ENCODE assay signal across 26 cellular contexts in genomic region chr2:28234807-28235206, GRCh38.
"Had no signal": no experiment of that assay in that cellular context is flagged by ENCODE, and none has a peak within 500 bp of the region (broad histone marks: within the 10 kb centered on the region; RNA-seq: fewer than 3 reads in every experiment).

No MANE protein-coding gene starts in this region.

- H3K27ac ChIP-seq: dorsolateral prefrontal cortex, epithelial cell of prostate, gastrocnemius medialis, left lung, neural progenitor cell, prostate gland, right atrium auricular region, thyroid gland, vagina had no signal

- H3K9me3 Mint-ChIP-seq: mesothelial cell of epicardium; naive B cell; nephron; neural progenitor cell; stimulated activated effector memory CD8-positive, alpha-beta T cell treated with anti-CD3 and anti-CD28 coated beads, Interleukin-12 subunit alpha, Interleukin-12 subunit beta, amount 100 ng/mL, for 72 hours had no signal

- H3K36me3 ChIP-seq: gastrocnemius medialis, neural progenitor cell, prostate gland, right atrium auricular region, stomach, thyroid gland, vagina had no signal

- H3K27ac Mint-ChIP-seq: mesothelial cell of epicardium; naive B cell; neural progenitor cell; stimulated activated effector memory CD8-positive, alpha-beta T cell treated with anti-CD3 and anti-CD28 coated beads, Interleukin-12 subunit alpha, Interleukin-12 subunit beta, amount 100 ng/mL, for 72 hours had no signal

- H3K27me3 ChIP-seq: dorsolateral prefrontal cortex, gastrocnemius medialis, left lung, neural progenitor cell, right atrium auricular region, stomach, thyroid gland, vagina had no signal

- H3K9ac ChIP-seq: neural progenitor cell had no signal

- H3K4me1 ChIP-seq: neural progenitor cell, prostate gland, thyroid gland had no signal

- H3K4me3 ChIP-seq: dorsolateral prefrontal cortex, gastrocnemius medialis, left lung, mucosa of descending colon, neural progenitor cell, prostate gland, right atrium auricular region, stomach, thyroid gland, vagina had no signal

- H2AFZ ChIP-seq: neural progenitor cell had no signal

- DNase-seq: dorsolateral prefrontal cortex; effector CD4-positive, alpha-beta T cell; foreskin fibroblast; gastrocnemius medialis; head of caudate nucleus; left cardiac atrium; left lung; mesenchymal stem cell; mucosa of descending colon; naive B cell; stimulated activated CD4-positive, alpha-beta T cell treated with anti-CD3 and anti-CD28 coated beads, Interleukin-2, amount 100 ng/mL, for 24 hours; stimulated activated CD4-positive, alpha-beta T cell treated with anti-CD3 and anti-CD28 coated beads, Interleukin-4, amount 100 ng/mL, for 24 hours; stimulated activated naive CD4-positive, alpha-beta T cell treated with Interleukin-2 at 50 U/mL for 16 hours; stomach; thyroid gland; trophoblast cell had no signal

- H3K27me3 Mint-ChIP-seq: naive B cell had no signal

- H3K9me3 ChIP-seq: gastrocnemius medialis, left lung, mucosa of descending colon, prostate gland, right atrium auricular region, stomach, thyroid gland, vagina had no signal

- H3K4me3 Mint-ChIP-seq: mesothelial cell of epicardium; naive B cell; nephron; neural progenitor cell; stimulated activated effector memory CD8-positive, alpha-beta T cell treated with anti-CD3 and anti-CD28 coated beads, Interleukin-12 subunit alpha, Interleukin-12 subunit beta, amount 100 ng/mL, for 72 hours had no signal

- H3K4me2 ChIP-seq: neural progenitor cell had no signal

- H3K4me1 Mint-ChIP-seq: naive B cell; neural progenitor cell; stimulated activated effector memory CD8-positive, alpha-beta T cell treated with anti-CD3 and anti-CD28 coated beads, Interleukin-12 subunit alpha, Interleukin-12 subunit beta, amount 100 ng/mL, for 72 hours had no signal

- ATAC-seq: esophagus mucosa; gastrocnemius medialis; left cardiac atrium; left lung; mucosa of descending colon; sciatic nerve; stimulated activated effector memory CD8-positive, alpha-beta T cell treated with anti-CD3 and anti-CD28 coated beads, Interleukin-12 subunit alpha, Interleukin-12 subunit beta, amount 100 ng/mL, for 72 hours had no signal
